Comparison of ENCODE assay signal across 8 cellular contexts in genomic region chr19:37468961-37469777, GRCh38. TPM values are rescaled to one million over a fixed set of nuclear protein-coding genes. Genes with fewer than 3 reads are reported as not detected.
DNase-seq lines count a peak whose midpoint lies in the region; ATAC-seq and TF ChIP-seq lines count a peak whose summit lies in the region.

Gene ZNF570 (plus strand): TSS chr19:37469356. CDS start chr19:37470355, 999 bp downstream.

- peaks cover 16% of the 10 kb centered on the region for H3K9me3 Mint-ChIP-seq in activated naive CD4-positive, alpha-beta T cell treated with anti-CD3 and anti-CD28 coated beads, Interleukin-2, amount 10 ng/mL, durations not matched to agents 7 days and 5 days

- peaks cover 33% of the 10 kb centered on the region for H3K9me3 ChIP-seq in SJSA1 (replicated peaks)

- peak; percentile 61 for ATAC-seq in GM21576 (IDR thresholded peaks at IDR 0.05; ENCODE audit: unreplicated experiment)

- H3K27me3 ChIP-seq in SJSA1 (replicated peaks), result no peaks in the 10 kb centered on the region

- CTCF ChIA-PET in activated naive CD4-positive, alpha-beta T cell treated with anti-CD3 and anti-CD28 coated beads, Interleukin-2, amount 10 ng/mL, durations not matched to agents 7 days and 5 days (lab: Charles Lee), result no interaction called here

- H3K4me3 ChIP-seq in LNCaP clone FGC (ENCODE audit: low read depth, low read length), result peak within 1 kb of the TSS; percentile 93
- peak within 1 kb of the TSS; percentile 51 for H3K4me3 ChIP-seq in SJSA1

- no peak for TF ChIP-seq CTCF in LNCaP clone FGC (IDR thresholded peaks at IDR 0.05; ENCODE audit: control insufficient read depth, extremely low read depth, insufficient read depth)

- H3K27me3 Mint-ChIP-seq in activated naive CD4-positive, alpha-beta T cell treated with anti-CD3 and anti-CD28 coated beads, Interleukin-2, amount 10 ng/mL, durations not matched to agents 7 days and 5 days, result no peaks in the 10 kb centered on the region

- DNase-seq in DMS114 treated with DMSO at 0.1 percent for 48 hours (lab: John Stamatoyannopoulos, UW; ENCODE audit: unreplicated experiment), result peak; percentile 83
- DNase-seq in LNCaP clone FGC (ENCODE audit: low read depth), result peak; percentile 68
- peak; percentile 63 to 72 for DNase-seq in SJSA1 (ENCODE audit: low read depth in 1 of 2, low spot score in 2 of 2)
- DNase-seq in activated naive CD4-positive, alpha-beta T cell treated with anti-CD3 and anti-CD28 coated beads, Interleukin-2, amount 10 ng/mL, durations not matched to agents 7 days and 5 days, result peak; percentile 92
- peak; percentile 78 for DNase-seq in germinal center (ENCODE audit: low spot score)
- peak; percentile 41 to 94 (median 86) for DNase-seq in nucleus accumbens (lab: John Stamatoyannopoulos, UW)
- peak; percentile 92 for DNase-seq in superior temporal gyrus (ENCODE audit: extremely low spot score)

- peaks cover 3% of the 10 kb centered on the region; the same call in 1 of the 2 replicates for H3K4me1 ChIP-seq in SJSA1 (replicated peaks)

- H3K4me1 Mint-ChIP-seq in activated naive CD4-positive, alpha-beta T cell treated with anti-CD3 and anti-CD28 coated beads, Interleukin-2, amount 10 ng/mL, durations not matched to agents 7 days and 5 days, result peaks cover 39% of the 10 kb centered on the region

- peak within 1 kb of the TSS; percentile 96 for H3K27ac Mint-ChIP-seq in activated naive CD4-positive, alpha-beta T cell treated with anti-CD3 and anti-CD28 coated beads, Interleukin-2, amount 10 ng/mL, durations not matched to agents 7 days and 5 days

- H3K4me3 Mint-ChIP-seq in activated naive CD4-positive, alpha-beta T cell treated with anti-CD3 and anti-CD28 coated beads, Interleukin-2, amount 10 ng/mL, durations not matched to agents 7 days and 5 days, result peak within 1 kb of the TSS; percentile 87

- peaks cover 39% of the 10 kb centered on the region for H3K36me3 Mint-ChIP-seq in activated naive CD4-positive, alpha-beta T cell treated with anti-CD3 and anti-CD28 coated beads, Interleukin-2, amount 10 ng/mL, durations not matched to agents 7 days and 5 days

- peak within 1 kb of the TSS; percentile 22; the same call in 1 of the 2 replicates for H3K27ac ChIP-seq in SJSA1

- H3K36me3 ChIP-seq in SJSA1, result peaks cover 11% of the 10 kb centered on the region

RNA-seq across cellular contexts. Expression of gene ZNF570, which starts in this region (rescaled TPM):
- 2.9 and 4.0 TPM in 2 replicates for total RNA-seq in SJSA1 (2014; rRNA removed; shearing (Covaris generic))

Comparison
In these comparisons a context has a peak if more than half of its experiments do, and no peak if none do; other contexts are left out.
1. Peak in every context shown above with its lines: DNase-seq, ATAC-seq, H3K4me3 ChIP-seq and H3K27ac ChIP-seq.